20 cellular contexts compared by ENCODE assay signal in the genomic region with DNA sequence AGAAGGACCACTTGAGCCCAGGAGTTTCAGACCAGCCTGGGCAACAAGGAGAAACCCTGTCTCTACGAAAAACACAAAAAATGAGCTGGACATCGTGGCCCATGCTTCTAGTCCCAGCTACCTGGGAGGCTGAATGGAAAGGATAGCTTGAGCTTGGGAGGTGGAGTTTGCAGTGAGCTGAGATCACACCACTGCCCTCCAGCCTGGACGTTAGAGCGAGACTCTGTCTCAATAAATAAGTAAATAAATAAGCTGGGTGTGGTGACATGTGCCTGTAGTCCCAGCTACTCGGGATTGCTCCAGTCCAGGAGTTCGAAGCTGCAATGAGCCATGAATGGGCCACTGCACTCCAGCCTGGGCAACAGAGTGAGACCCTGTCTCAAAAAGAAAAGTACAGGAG. TPM values are rescaled to one million over a fixed set of nuclear protein-coding genes. Genes with fewer than 3 reads are reported as not detected.
A peak's percentile ranks its signal among the peaks of the same experiment; 100 is the strongest.
DNase-seq lines count a peak whose midpoint lies in the region; ATAC-seq, FAIRE-seq and TF ChIP-seq lines count a peak whose summit lies in the region.
"Had no signal": no experiment of that assay in that cellular context is flagged by ENCODE, and none has a peak within 500 bp of the region (broad histone marks: within the 10 kb centered on the region; RNA-seq: fewer than 3 reads in every experiment).

No MANE protein-coding gene starts in this region.

- no peak overlapping the region; a peak in 1 of 22 replicates for H3K27ac ChIP-seq in BLaER1 treated with 17β-estradiol and CSF1 and Interleukin-3, amounts not matched to agents 10 nM and 100 nM
- H3K27ac ChIP-seq in HepG2 (ENCODE audit: extremely low read length, insufficient read depth, low read length) = peak overlapping the region; percentile 57
- no peak overlapping the region for H3K27ac ChIP-seq in small intestine (ENCODE audit: low read depth in 1 of 2, low read length in 1 of 2)
- H3K27ac ChIP-seq in MM.1S (ENCODE audit: low read length) = no peak overlapping the region

- TF ChIP-seq RAD21 in HepG2 (CRISPR knock-in tag; IDR thresholded peaks at IDR 0.05) = no peak

- WGBS in HepG2 (ENCODE audit: low lambda C conversion rate) = 59% methylated on average over 6 of the region's 6 CpGs
- WGBS in small intestine, 3 donors = 47 to 73% (median 53%) methylated on average over 6 of the region's 6 CpGs

- peaks cover 48% of the 10 kb centered on the region for H3K79me2 ChIP-seq in HepG2 (ENCODE audit: insufficient read depth, low read length)
- peaks cover 74% of the 10 kb centered on the region for H3K79me2 ChIP-seq in MM.1S (ENCODE audit: low read length)

- POLR2A ChIA-PET in HepG2 (lab: Yijun Ruan, JAX) = interaction anchor here (1.0 to 29.7 kb wide), 7 partner anchors 9 to 52 kb away, joined by 3 to 690 read pairs (median 5); a partner anchor contains a TSS

- H3K27me3 Mint-ChIP-seq in central memory CD8-positive, alpha-beta T cell = no peaks in the 10 kb centered on the region
- H3K27me3 Mint-ChIP-seq in activated naive CD8-positive, alpha-beta T cell treated with anti-CD3 and anti-CD28 coated beads, Interleukin-2, amount 50 U/mL, for 24 hours = no peaks in the 10 kb centered on the region
- H3K27me3 Mint-ChIP-seq: CD4-positive, alpha-beta T cell had no signal

- no peak for ATAC-seq in central memory CD8-positive, alpha-beta T cell (replicated peaks; ENCODE audit: extremely low read depth, poor library complexity, severe bottlenecking)
- peak; percentile 37 for ATAC-seq in HepG2
- ATAC-seq in activated naive CD8-positive, alpha-beta T cell treated with anti-CD3 and anti-CD28 coated beads, Interleukin-2, amount 50 U/mL, for 24 hours = no peak

- peak overlapping the region in 4 of 11 experiments; percentile 3 to 58 (median 29); a peak in 4 of 22 replicates for H3K9ac ChIP-seq in BLaER1 treated with 17β-estradiol and CSF1 and Interleukin-3, amounts not matched to agents 10 nM and 100 nM
- H3K9ac ChIP-seq in HepG2 (ENCODE audit: insufficient read depth, low read depth, low read length) = no peak overlapping the region
- H3K9ac ChIP-seq in MM.1S (ENCODE audit: low read length) = no peak overlapping the region

- no TSS peak for BruUV-seq in HepG2 (replicated peaks; lab: Mats Ljungman, UMichigan)

- FAIRE-seq in HepG2 (lab: Jason Lieb, UNC) (no peak), small intestine (lab: Jason Lieb, UNC) (no peak)
- FAIRE-seq: G401.6, GM12891, GM19239, H1, HTR-8/SVneo had no signal

- peaks cover 20% of the 10 kb centered on the region for H3K4me1 Mint-ChIP-seq in central memory CD8-positive, alpha-beta T cell
- H3K4me1 Mint-ChIP-seq in activated naive CD8-positive, alpha-beta T cell treated with anti-CD3 and anti-CD28 coated beads, Interleukin-2, amount 50 U/mL, for 24 hours = peaks cover 34% of the 10 kb centered on the region

- TF ChIP-seq CTCF in HepG2 (CRISPR knock-in tag; IDR thresholded peaks at IDR 0.05) = no peak
- TF ChIP-seq CTCF in MM.1S (IDR thresholded peaks at IDR 0.05; ENCODE audit: low read length) = no peak

- no peak for TF ChIP-seq EP300 in HepG2 (IDR thresholded peaks at IDR 0.05; ENCODE audit: low read depth in 2 of 2, low read length in 2 of 2)
- TF ChIP-seq EP300 in HepG2 (CRISPR knock-in tag; IDR thresholded peaks at IDR 0.05; ENCODE audit: borderline replicate concordance) = no peak

- H3K9me2 ChIP-seq in MM.1S (replicated peaks; ENCODE audit: insufficient read depth, low read length) = no peaks in the 10 kb centered on the region

- no peaks in the 10 kb centered on the region for H3K27me3 ChIP-seq in BLaER1 treated with 17β-estradiol and CSF1 and Interleukin-3, amounts not matched to agents 10 nM and 100 nM
- H3K27me3 ChIP-seq in HepG2 (ENCODE audit: control insufficient read depth in 1 of 2, insufficient read depth in 2 of 2, low read length in 2 of 2) = no peaks in the 10 kb centered on the region; a peak in 1 of 5 replicates
- H3K27me3 ChIP-seq in small intestine (ENCODE audit: control insufficient read depth in 2 of 2, insufficient read depth in 2 of 2, low read length in 2 of 2) = no peaks in the 10 kb centered on the region
- no peaks in the 10 kb centered on the region for H3K27me3 ChIP-seq in MM.1S (replicated peaks; ENCODE audit: insufficient read depth, low read length)

- no peak for TF ChIP-seq POLR2A in HepG2 (IDR thresholded peaks at IDR 0.05; ENCODE audit: insufficient read depth in 1 of 2, low read depth in 2 of 2, low read length in 2 of 2)

- in situ Hi-C loops in HepG2 (cut with HindIII; ENCODE audit: extremely low pct_ligation_motif_present, low pct_unique_long_range_greater_than_20kb) (no loop called here), ACHN (cut with HindIII; ENCODE audit: low pct_ligation_motif_present, low pct_unique_long_range_greater_than_20kb, low sequenced_read_pairs) (no loop called here)

- peak overlapping the region in 1 of 10 experiments; percentile 9; a peak in 1 of 20 replicates for H3K4me3 ChIP-seq in BLaER1 treated with 17β-estradiol and CSF1 and Interleukin-3, amounts not matched to agents 10 nM and 100 nM
- H3K4me3 ChIP-seq in HepG2 (replicated peaks in 1 of 3; ENCODE audit: insufficient read depth in 1 of 3, low read depth in 2 of 3, low read length in 3 of 3) (no peak overlapping the region), small intestine (ENCODE audit: low read depth in 1 of 2, low read length in 2 of 2) (no peak overlapping the region), MM.1S (ENCODE audit: low read length) (no peak overlapping the region)
- H3K4me3 ChIP-seq: HAP-1 had no signal

- no peak for DNase-seq in central memory CD8-positive, alpha-beta T cell (ENCODE audit: low spot score in 2 of 2)
- DNase-seq in HepG2 (ENCODE audit: low spot score) (peak; percentile 39), small intestine (peak; percentile 61), MM.1S (no peak), ACHN (no peak)
- no peak for DNase-seq in activated naive CD8-positive, alpha-beta T cell treated with anti-CD3 and anti-CD28 coated beads, Interleukin-2, amount 50 U/mL, for 24 hours
- DNase-seq: AML-193; C1 segment of cervical spinal cord; CD4-positive, alpha-beta T cell; DMS153; DMS79 treated with DMSO at 0.1 percent for 48 hours; EL; HFFc6 had no signal

- H4K20me1 ChIP-seq in BLaER1 treated with 17β-estradiol and CSF1 and Interleukin-3, amounts not matched to agents 10 nM and 100 nM = peaks cover 0 to 76% (median 46%) of the 10 kb centered on the region in 11 experiments; a peak in 16 of 22 replicates
- no peaks in the 10 kb centered on the region for H4K20me1 ChIP-seq in HepG2 (ENCODE audit: insufficient read depth, low read length)
- H4K20me1 ChIP-seq in MM.1S (ENCODE audit: insufficient read depth, low read length) = no peaks in the 10 kb centered on the region; the same call in 1 of the 2 replicates

- H3K4me2 ChIP-seq in BLaER1 treated with 17β-estradiol and CSF1 and Interleukin-3, amounts not matched to agents 10 nM and 100 nM = peak overlapping the region; percentile 2 to 99 (median 44); a peak in 18 of 22 replicates
- H3K4me2 ChIP-seq in HepG2 (ENCODE audit: low read depth, low read length) (peak overlapping the region; percentile 20; the same call in 1 of the 2 replicates), MM.1S (ENCODE audit: low read depth, low read length) (no peak overlapping the region)

- CTCF ChIA-PET in HepG2 (lab: Yijun Ruan, JAX; ENCODE audit: low intra/inter-chr PET ratio, low total read pairs) = no interaction called here

- no peaks in the 10 kb centered on the region for H3K9me3 ChIP-seq in BLaER1 treated with 17β-estradiol and CSF1 and Interleukin-3, amounts not matched to agents 10 nM and 100 nM (replicated peaks in 1 of 11)
- no peaks in the 10 kb centered on the region for H3K9me3 ChIP-seq in HepG2 (ENCODE audit: low read length)
- H3K9me3 ChIP-seq in small intestine (ENCODE audit: control insufficient read depth, low read depth) = no peaks in the 10 kb centered on the region
- H3K9me3 ChIP-seq in MM.1S (replicated peaks; ENCODE audit: insufficient read depth, low read length) = no peaks in the 10 kb centered on the region
- H3K9me3 ChIP-seq: HAP-1 had no signal

- H3K9me3 Mint-ChIP-seq in central memory CD8-positive, alpha-beta T cell = no peaks in the 10 kb centered on the region
- H3K9me3 Mint-ChIP-seq in activated naive CD8-positive, alpha-beta T cell treated with anti-CD3 and anti-CD28 coated beads, Interleukin-2, amount 50 U/mL, for 24 hours = no peaks in the 10 kb centered on the region
- H3K9me3 Mint-ChIP-seq: CD4-positive, alpha-beta T cell; HFFc6 had no signal

- H3K36me3 Mint-ChIP-seq in central memory CD8-positive, alpha-beta T cell (ENCODE audit: insufficient read depth) = peaks cover 12% of the 10 kb centered on the region
- peaks cover 23% of the 10 kb centered on the region for H3K36me3 Mint-ChIP-seq in activated naive CD8-positive, alpha-beta T cell treated with anti-CD3 and anti-CD28 coated beads, Interleukin-2, amount 50 U/mL, for 24 hours (ENCODE audit: low read depth)

- H3K4me3 Mint-ChIP-seq in central memory CD8-positive, alpha-beta T cell = no peak overlapping the region
- H3K4me3 Mint-ChIP-seq in activated naive CD8-positive, alpha-beta T cell treated with anti-CD3 and anti-CD28 coated beads, Interleukin-2, amount 50 U/mL, for 24 hours = no peak overlapping the region
- H3K4me3 Mint-ChIP-seq: CD4-positive, alpha-beta T cell; HFFc6 had no signal

- intact Hi-C loops in HepG2 (cut with micrococcal nuclease; ENCODE audit: unreplicated experiment) = no loop called here

- peaks cover 11% of the 10 kb centered on the region for H3F3A ChIP-seq in MM.1S (ENCODE audit: insufficient read depth, low read length)

- H3K27ac Mint-ChIP-seq in central memory CD8-positive, alpha-beta T cell (ENCODE audit: low read depth) = peak overlapping the region; percentile 68
- H3K27ac Mint-ChIP-seq in activated naive CD8-positive, alpha-beta T cell treated with anti-CD3 and anti-CD28 coated beads, Interleukin-2, amount 50 U/mL, for 24 hours = no peak overlapping the region
- H3K27ac Mint-ChIP-seq: CD4-positive, alpha-beta T cell; HFFc6 had no signal

- H3K36me3 ChIP-seq in BLaER1 treated with 17β-estradiol and CSF1 and Interleukin-3, amounts not matched to agents 10 nM and 100 nM = peaks cover 58 to 74% (median 70%) of the 10 kb centered on the region in 11 experiments
- H3K36me3 ChIP-seq in HepG2 (replicated peaks in 1 of 2; ENCODE audit: control insufficient read depth in 1 of 2, insufficient read depth in 2 of 2, low read length in 2 of 2) (peaks cover 3 to 20% of the 10 kb centered on the region in 2 experiments), small intestine (ENCODE audit: control insufficient read depth in 2 of 2, insufficient read depth in 2 of 2, low read length in 2 of 2) (peaks cover 0 to 5% of the 10 kb centered on the region in 2 donors), MM.1S (replicated peaks; ENCODE audit: insufficient read depth, low read length) (no peaks in the 10 kb centered on the region)

- peaks cover 59 to 85% (median 76%) of the 10 kb centered on the region in 10 experiments for H3K4me1 ChIP-seq in BLaER1 treated with 17β-estradiol and CSF1 and Interleukin-3, amounts not matched to agents 10 nM and 100 nM
- peaks cover 55% of the 10 kb centered on the region for H3K4me1 ChIP-seq in HepG2 (ENCODE audit: insufficient read depth, low read length)
- H3K4me1 ChIP-seq in small intestine (ENCODE audit: control insufficient read depth in 2 of 2, insufficient read depth in 1 of 2, low read depth in 1 of 2, low read length in 1 of 2) = peaks cover 0 to 2% of the 10 kb centered on the region in 2 donors
- peaks cover 8% of the 10 kb centered on the region for H3K4me1 ChIP-seq in MM.1S (ENCODE audit: low read length)

- H2AFZ ChIP-seq in HepG2 (ENCODE audit: low read length) (no peak overlapping the region), MM.1S (ENCODE audit: low read length) (no peak overlapping the region)

RNA-seq across cellular contexts. Expression of a gene that starts 3.6 kb away (rescaled TPM):
- total RNA-seq in HepG2 (2016; rRNA removed; fragmentation: Illumina TruSeq; extraction: Trizol) = 217 and 233 TPM in 2 replicates
- 83.2 and 92.8 TPM in 2 replicates for total RNA-seq in HepG2 (2016; cell fraction: cytosol; rRNA removed; fragmentation: Illumina TruSeq; extraction: Trizol; ENCODE audit: low read depth)
- 217 and 238 TPM in 2 replicates for total RNA-seq in HepG2 (2016; cell fraction: insoluble cytoplasmic fraction; rRNA removed; fragmentation: Illumina TruSeq; extraction: Trizol)
- total RNA-seq in HepG2 (2016; cell fraction: membrane; rRNA removed; fragmentation: Illumina TruSeq; extraction: Trizol) = 122 and 152 TPM in 2 replicates
- 126 and 130 TPM in 2 replicates for total RNA-seq in HepG2 (2016; cell fraction: nucleus; rRNA removed; fragmentation: Illumina TruSeq; extraction: Trizol)
- 181 and 188 TPM in 2 replicates for polyA plus RNA-seq in HepG2 (2011; rRNA removed)
- polyA plus RNA-seq in HepG2 (2011; cell fraction: cytosol; rRNA removed) = 171 and 206 TPM in 2 replicates
- polyA plus RNA-seq in HepG2 (2011; cell fraction: nucleus; rRNA removed) = 120 and 146 TPM in 2 replicates
- polyA plus RNA-seq in HepG2 (2012) = 115 TPM in 2 replicates
- polyA plus RNA-seq in HepG2 (2016; cell fraction: cytosol; fragmentation: Illumina TruSeq; extraction: Trizol; ENCODE audit: low read depth) = 68.5 and 93.5 TPM in 2 replicates
- polyA plus RNA-seq in HepG2 (2016; cell fraction: insoluble cytoplasmic fraction; fragmentation: Illumina TruSeq; extraction: Trizol; ENCODE audit: low read depth) = 208 and 214 TPM in 2 replicates
- polyA plus RNA-seq in HepG2 (2016; cell fraction: membrane; fragmentation: Illumina TruSeq; extraction: Trizol; ENCODE audit: low read depth) = 89.6 and 126 TPM in 2 replicates
- 233 and 234 TPM in 2 replicates for polyA plus RNA-seq in HepG2 (2016; cell fraction: nucleus; fragmentation: Illumina TruSeq; extraction: Trizol; ENCODE audit: insufficient read depth, low read depth)
- 185 and 208 TPM in 2 replicates for polyA minus RNA-seq in HepG2 (2011; rRNA and poly(A)+ RNA removed; ENCODE audit: low replicate concordance)
- 70.5 and 79.0 TPM in 2 replicates for polyA minus RNA-seq in HepG2 (2011; cell fraction: cytosol; rRNA and poly(A)+ RNA removed)
- 93.6 and 111 TPM in 2 replicates for polyA minus RNA-seq in HepG2 (2011; cell fraction: nucleus; rRNA and poly(A)+ RNA removed)
- polyA plus RNA-seq in small intestine = 100 to 1,000 TPM; 241 to 636 (median 364) TPM

RNA-seq across cellular contexts. Expression of a gene that starts 29.6 kb away (rescaled TPM):
- total RNA-seq in HepG2 (2016; rRNA removed; fragmentation: Illumina TruSeq; extraction: Trizol) = 256 and 359 TPM in 2 replicates
- 56.5 and 57.9 TPM in 2 replicates for total RNA-seq in HepG2 (2016; cell fraction: cytosol; rRNA removed; fragmentation: Illumina TruSeq; extraction: Trizol; ENCODE audit: low read depth)
- 274 and 345 TPM in 2 replicates for total RNA-seq in HepG2 (2016; cell fraction: insoluble cytoplasmic fraction; rRNA removed; fragmentation: Illumina TruSeq; extraction: Trizol)
- total RNA-seq in HepG2 (2016; cell fraction: membrane; rRNA removed; fragmentation: Illumina TruSeq; extraction: Trizol) = 59.8 and 65.7 TPM in 2 replicates
- 169 and 186 TPM in 2 replicates for total RNA-seq in HepG2 (2016; cell fraction: nucleus; rRNA removed; fragmentation: Illumina TruSeq; extraction: Trizol)
- polyA plus RNA-seq in HepG2 (2011; rRNA removed) (105 and 132 TPM in 2 replicates), small intestine (100 to 1,000 TPM in 1 of 3 donors, 10 to 100 TPM in 2; 46.3 to 149 (median 60.5) TPM)
- 78.7 and 83.2 TPM in 2 replicates for polyA plus RNA-seq in HepG2 (2011; cell fraction: cytosol; rRNA removed)
- polyA plus RNA-seq in HepG2 (2011; cell fraction: nucleus; rRNA removed) = 94.3 and 131 TPM in 2 replicates
- polyA plus RNA-seq in HepG2 (2012) = 102 and 153 TPM in 2 replicates
- 22.1 and 22.6 TPM in 2 replicates for polyA plus RNA-seq in HepG2 (2016; cell fraction: cytosol; fragmentation: Illumina TruSeq; extraction: Trizol; ENCODE audit: low read depth)
- polyA plus RNA-seq in HepG2 (2016; cell fraction: insoluble cytoplasmic fraction; fragmentation: Illumina TruSeq; extraction: Trizol; ENCODE audit: low read depth) = 462 and 490 TPM in 2 replicates
- polyA plus RNA-seq in HepG2 (2016; cell fraction: membrane; fragmentation: Illumina TruSeq; extraction: Trizol; ENCODE audit: low read depth) = 35.8 and 36.2 TPM in 2 replicates
- 327 and 350 TPM in 2 replicates for polyA plus RNA-seq in HepG2 (2016; cell fraction: nucleus; fragmentation: Illumina TruSeq; extraction: Trizol; ENCODE audit: insufficient read depth, low read depth)
- 96.7 and 116 TPM in 2 replicates for polyA minus RNA-seq in HepG2 (2011; rRNA and poly(A)+ RNA removed; ENCODE audit: low replicate concordance)
- polyA minus RNA-seq in HepG2 (2011; cell fraction: cytosol; rRNA and poly(A)+ RNA removed) = 68.0 and 69.6 TPM in 2 replicates
- polyA minus RNA-seq in HepG2 (2011; cell fraction: nucleus; rRNA and poly(A)+ RNA removed) = 86.8 and 102 TPM in 2 replicates

RNA-seq across cellular contexts. Expression of a gene that starts 32.5 kb away (rescaled TPM):
- total RNA-seq in HepG2 (2016; rRNA removed; fragmentation: Illumina TruSeq; extraction: Trizol) = 1,898 and 2,651 TPM in 2 replicates
- total RNA-seq in HepG2 (2016; cell fraction: cytosol; rRNA removed; fragmentation: Illumina TruSeq; extraction: Trizol; ENCODE audit: low read depth) = 648 and 690 TPM in 2 replicates
- total RNA-seq in HepG2 (2016; cell fraction: insoluble cytoplasmic fraction; rRNA removed; fragmentation: Illumina TruSeq; extraction: Trizol) = 1,942 and 2,764 TPM in 2 replicates
- 688 and 689 TPM in 2 replicates for total RNA-seq in HepG2 (2016; cell fraction: membrane; rRNA removed; fragmentation: Illumina TruSeq; extraction: Trizol)
- total RNA-seq in HepG2 (2016; cell fraction: nucleus; rRNA removed; fragmentation: Illumina TruSeq; extraction: Trizol) = 599 and 644 TPM in 2 replicates
- polyA plus RNA-seq in HepG2 (2011; rRNA removed) (550 and 761 TPM in 2 replicates), small intestine (1,000 to 10,000 TPM in 1 of 3 donors, 100 to 1,000 TPM in 2; 677 to 1,200 (median 884) TPM)
- 477 and 587 TPM in 2 replicates for polyA plus RNA-seq in HepG2 (2011; cell fraction: cytosol; rRNA removed)
- 93.4 and 123 TPM in 2 replicates for polyA plus RNA-seq in HepG2 (2011; cell fraction: nucleus; rRNA removed)
- 725 and 786 TPM in 2 replicates for polyA plus RNA-seq in HepG2 (2012)
- polyA plus RNA-seq in HepG2 (2016; cell fraction: cytosol; fragmentation: Illumina TruSeq; extraction: Trizol; ENCODE audit: low read depth) = 598 and 600 TPM in 2 replicates
- 2,458 and 2,666 TPM in 2 replicates for polyA plus RNA-seq in HepG2 (2016; cell fraction: insoluble cytoplasmic fraction; fragmentation: Illumina TruSeq; extraction: Trizol; ENCODE audit: low read depth)
- polyA plus RNA-seq in HepG2 (2016; cell fraction: membrane; fragmentation: Illumina TruSeq; extraction: Trizol; ENCODE audit: low read depth) = 496 and 500 TPM in 2 replicates
- 910 and 953 TPM in 2 replicates for polyA plus RNA-seq in HepG2 (2016; cell fraction: nucleus; fragmentation: Illumina TruSeq; extraction: Trizol; ENCODE audit: insufficient read depth, low read depth)
- 219 and 566 TPM in 2 replicates for polyA minus RNA-seq in HepG2 (2011; rRNA and poly(A)+ RNA removed; ENCODE audit: low replicate concordance)
- 202 and 238 TPM in 2 replicates for polyA minus RNA-seq in HepG2 (2011; cell fraction: cytosol; rRNA and poly(A)+ RNA removed)
- polyA minus RNA-seq in HepG2 (2011; cell fraction: nucleus; rRNA and poly(A)+ RNA removed) = 82.1 and 96.2 TPM in 2 replicates

RNA-seq across cellular contexts. Expression of a gene that starts 54.1 kb away (rescaled TPM):
- total RNA-seq in HepG2 (2016; rRNA removed; fragmentation: Illumina TruSeq; extraction: Trizol) = 10.3 and 13.4 TPM in 2 replicates
- 1.7 and 1.8 TPM in 2 replicates for total RNA-seq in HepG2 (2016; cell fraction: cytosol; rRNA removed; fragmentation: Illumina TruSeq; extraction: Trizol; ENCODE audit: low read depth)
- 9.5 and 12.8 TPM in 2 replicates for total RNA-seq in HepG2 (2016; cell fraction: insoluble cytoplasmic fraction; rRNA removed; fragmentation: Illumina TruSeq; extraction: Trizol)
- total RNA-seq in HepG2 (2016; cell fraction: membrane; rRNA removed; fragmentation: Illumina TruSeq; extraction: Trizol) = 6.3 and 6.7 TPM in 2 replicates
- total RNA-seq in HepG2 (2016; cell fraction: nucleus; rRNA removed; fragmentation: Illumina TruSeq; extraction: Trizol) = 4.7 and 6.2 TPM in 2 replicates
- polyA plus RNA-seq in HepG2 (2011; rRNA removed) = 11.6 and 12.9 TPM in 2 replicates
- polyA plus RNA-seq in HepG2 (2011; cell fraction: cytosol; rRNA removed) = 10.0 and 13.8 TPM in 2 replicates
- 6.5 and 7.9 TPM in 2 replicates for polyA plus RNA-seq in HepG2 (2011; cell fraction: nucleus; rRNA removed)
- polyA plus RNA-seq in HepG2 (2012) = 5.7 and 8.2 TPM in 2 replicates
- polyA plus RNA-seq in HepG2 (2016; cell fraction: cytosol; fragmentation: Illumina TruSeq; extraction: Trizol; ENCODE audit: low read depth) = 2.7 and 4.1 TPM in 2 replicates
- 16.0 and 18.0 TPM in 2 replicates for polyA plus RNA-seq in HepG2 (2016; cell fraction: insoluble cytoplasmic fraction; fragmentation: Illumina TruSeq; extraction: Trizol; ENCODE audit: low read depth)
- 9.0 and 9.8 TPM in 2 replicates for polyA plus RNA-seq in HepG2 (2016; cell fraction: membrane; fragmentation: Illumina TruSeq; extraction: Trizol; ENCODE audit: low read depth)
- polyA plus RNA-seq in HepG2 (2016; cell fraction: nucleus; fragmentation: Illumina TruSeq; extraction: Trizol; ENCODE audit: insufficient read depth, low read depth) = 7.7 and 8.8 TPM in 2 replicates
- polyA minus RNA-seq in HepG2 (2011; rRNA and poly(A)+ RNA removed; ENCODE audit: low replicate concordance) = 44.1 and 56.1 TPM in 2 replicates
- 11.0 and 11.6 TPM in 2 replicates for polyA minus RNA-seq in HepG2 (2011; cell fraction: cytosol; rRNA and poly(A)+ RNA removed)
- polyA minus RNA-seq in HepG2 (2011; cell fraction: nucleus; rRNA and poly(A)+ RNA removed) = 7.9 and 9.4 TPM in 2 replicates
- polyA plus RNA-seq in small intestine = 1 to 10 TPM; 1.3 to 8.8 (median 1.6) TPM

RNA-seq across cellular contexts. Expression of a gene that starts 54.3 kb away (rescaled TPM):
- total RNA-seq in HepG2 (2016; rRNA removed; fragmentation: Illumina TruSeq; extraction: Trizol) = 4.4 and 5.2 TPM in 2 replicates
- total RNA-seq in HepG2 (2016; cell fraction: cytosol; rRNA removed; fragmentation: Illumina TruSeq; extraction: Trizol; ENCODE audit: low read depth) = 1.7 and 2.0 TPM in 2 replicates
- total RNA-seq in HepG2 (2016; cell fraction: insoluble cytoplasmic fraction; rRNA removed; fragmentation: Illumina TruSeq; extraction: Trizol) = 3.6 and 5.0 TPM in 2 replicates
- total RNA-seq in HepG2 (2016; cell fraction: membrane; rRNA removed; fragmentation: Illumina TruSeq; extraction: Trizol) = 4.4 and 4.6 TPM in 2 replicates
- total RNA-seq in HepG2 (2016; cell fraction: nucleus; rRNA removed; fragmentation: Illumina TruSeq; extraction: Trizol) = 3.7 and 7.2 TPM in 2 replicates
- polyA plus RNA-seq in HepG2 (2011; rRNA removed) = 8.3 and 8.4 TPM in 2 replicates
- 7.4 and 7.9 TPM in 2 replicates for polyA plus RNA-seq in HepG2 (2011; cell fraction: cytosol; rRNA removed)
- polyA plus RNA-seq in HepG2 (2011; cell fraction: nucleus; rRNA removed) = 9.2 and 10.0 TPM in 2 replicates
- 3.7 and 3.9 TPM in 2 replicates for polyA plus RNA-seq in HepG2 (2012)
- 1.1 and 2.1 TPM in 2 replicates for polyA plus RNA-seq in HepG2 (2016; cell fraction: cytosol; fragmentation: Illumina TruSeq; extraction: Trizol; ENCODE audit: low read depth)
- 4.7 and 5.7 TPM in 2 replicates for polyA plus RNA-seq in HepG2 (2016; cell fraction: insoluble cytoplasmic fraction; fragmentation: Illumina TruSeq; extraction: Trizol; ENCODE audit: low read depth)
- polyA plus RNA-seq in HepG2 (2016; cell fraction: membrane; fragmentation: Illumina TruSeq; extraction: Trizol; ENCODE audit: low read depth) = 3.4 and 4.3 TPM in 2 replicates
- 12.7 and 14.5 TPM in 2 replicates for polyA plus RNA-seq in HepG2 (2016; cell fraction: nucleus; fragmentation: Illumina TruSeq; extraction: Trizol; ENCODE audit: insufficient read depth, low read depth)
- polyA minus RNA-seq in HepG2 (2011; rRNA and poly(A)+ RNA removed; ENCODE audit: low replicate concordance) = 8.9 and 15.8 TPM in 2 replicates
- polyA minus RNA-seq in HepG2 (2011; cell fraction: cytosol; rRNA and poly(A)+ RNA removed) = 2.3 and 3.3 TPM in 2 replicates
- 5.3 and 5.6 TPM in 2 replicates for polyA minus RNA-seq in HepG2 (2011; cell fraction: nucleus; rRNA and poly(A)+ RNA removed)
- 1 to 10 TPM in 2 of 3 donors, under 1 TPM in 1; 0.67 to 4.8 (median 1.6) TPM for polyA plus RNA-seq in small intestine

Comparison
In these comparisons a context has a peak if more than half of its experiments do, and no peak if none do; other contexts are left out.
1. DNase-seq: peak in HepG2 (single experiment) and small intestine (single experiment); none in central memory CD8-positive, alpha-beta T cell (0 of 2), MM.1S (single experiment), activated naive CD8-positive, alpha-beta T cell treated with anti-CD3 and anti-CD28 coated beads, Interleukin-2, amount 50 U/mL, for 24 hours (single experiment) and ACHN (single experiment).